Comparison of ENCODE assay signal across 9 cellular contexts in the genomic region with DNA sequence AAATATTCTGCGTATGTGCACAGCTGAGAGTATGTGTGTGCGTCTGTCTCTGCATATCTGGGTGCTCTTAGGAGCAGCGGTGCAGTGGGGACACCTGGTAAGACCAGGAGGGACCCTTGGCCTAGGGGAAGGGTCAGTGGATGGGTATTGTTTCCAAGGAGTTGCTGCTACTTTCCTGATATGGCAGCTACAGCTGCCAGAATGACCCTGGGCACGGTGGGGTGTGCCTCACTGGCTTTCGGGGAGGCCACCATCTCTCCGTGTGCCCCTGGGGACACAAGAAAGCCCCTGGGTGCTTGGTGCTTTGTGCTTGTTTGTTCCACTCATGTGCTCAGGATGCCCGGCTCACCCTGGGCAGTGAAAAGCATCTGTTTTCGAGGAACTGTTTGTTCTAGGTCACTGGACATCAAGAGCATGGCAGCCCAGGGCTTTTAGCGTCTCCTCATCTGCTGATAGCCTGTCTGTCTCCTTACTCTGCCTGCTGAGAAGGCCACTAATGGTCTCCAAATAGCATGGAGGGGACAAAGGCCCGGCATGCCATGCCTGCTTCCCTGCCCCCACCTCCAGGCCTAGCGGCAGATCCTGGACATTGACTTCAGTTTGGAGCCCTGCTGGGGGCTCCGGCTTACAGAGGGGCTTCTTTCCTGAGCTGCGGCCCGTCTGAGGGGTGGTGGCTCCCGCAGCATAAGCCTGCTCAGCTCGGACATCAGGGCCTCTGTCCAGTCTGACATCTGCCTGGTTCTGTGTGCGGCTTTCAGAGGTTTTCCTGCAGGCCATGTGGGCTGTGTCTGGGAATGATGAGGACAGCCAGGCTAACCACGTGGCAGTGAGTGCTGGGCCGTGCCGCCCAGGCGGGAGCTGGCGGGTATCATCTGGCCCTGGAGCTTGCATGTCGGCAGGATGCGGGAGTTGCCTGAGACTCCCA. TPM values are rescaled to one million over a fixed set of nuclear protein-coding genes. Genes with fewer than 3 reads are reported as not detected.
DNase-seq lines count a peak whose midpoint lies in the region; ATAC-seq and TF ChIP-seq lines count a peak whose summit lies in the region.
"Had no signal": no experiment of that assay in that cellular context is flagged by ENCODE, and none has a peak within 500 bp of the region (broad histone marks: within the 10 kb centered on the region; RNA-seq: fewer than 3 reads in every experiment).

No MANE protein-coding gene starts in this region.

- H3K27ac ChIP-seq in breast epithelium (peak overlapping the region; percentile 48 to 50), mammary epithelial cell (ENCODE audit: insufficient read depth, low read depth, low read length) (no peak overlapping the region)

- dilution Hi-C loops in mammary epithelial cell (cut with HindIII; ENCODE audit: low sequenced_read_pairs): no loop called here

- H3K4me1 ChIP-seq in breast epithelium (peaks cover 4 to 5% of the 10 kb centered on the region in 2 donors), mammary epithelial cell (ENCODE audit: insufficient read depth, low read length) (peaks cover 10% of the 10 kb centered on the region)

- DNase-seq in breast epithelium (ENCODE audit: low spot score in 2 of 2): no peak
- DNase-seq in mammary epithelial cell: no peak
- DNase-seq in foreskin fibroblast: peak; percentile 59 to 80
- DNase-seq in SKM-1 treated with dmso at 0.1 percent for 144 hours (lab: John Stamatoyannopoulos, UW; ENCODE audit: unreplicated experiment): no peak
- DNase-seq in NCI-H82 (lab: John Stamatoyannopoulos, UW): no peak
- DNase-seq: stimulated activated CD4-positive, alpha-beta T cell treated with anti-CD3 and anti-CD28 coated beads, Interleukin-4, amount 100 ng/mL, for 1 hour had no signal

- H4K20me1 ChIP-seq in mammary epithelial cell (ENCODE audit: insufficient read depth, low read length): no peaks in the 10 kb centered on the region

- no peaks in the 10 kb centered on the region for H3K27me3 Mint-ChIP-seq in nephron (ENCODE audit: low read depth)

- no peaks in the 10 kb centered on the region for H3K9me3 Mint-ChIP-seq in nephron

- no peak overlapping the region for H3K4me3 ChIP-seq in breast epithelium
- no peak overlapping the region for H3K4me3 ChIP-seq in mammary epithelial cell (replicated peaks in 1 of 3; ENCODE audit: insufficient read depth in 1 of 3, low read depth in 2 of 3, low read length in 3 of 3)
- H3K4me3 ChIP-seq in foreskin fibroblast (ENCODE audit: low read depth in 1 of 2, low read length in 2 of 2): no peak overlapping the region

- no peak for TF ChIP-seq POLR2A in breast epithelium (IDR thresholded peaks at IDR 0.05)

- H3K27me3 ChIP-seq in breast epithelium (no peaks in the 10 kb centered on the region), mammary epithelial cell (ENCODE audit: insufficient read depth, low read length) (no peaks in the 10 kb centered on the region)

- H3K27ac Mint-ChIP-seq in nephron: peak overlapping the region in 2 of 3 experiments; percentile 58 to 71

- peaks cover 43% of the 10 kb centered on the region for H3K36me3 Mint-ChIP-seq in nephron (ENCODE audit: low read depth)

- H3K4me1 Mint-ChIP-seq in nephron: peaks cover 44% of the 10 kb centered on the region

- H2AFZ ChIP-seq in mammary epithelial cell (ENCODE audit: low read depth, low read length): no peak overlapping the region

- 69% methylated on average over 21 of the region's 24 CpGs for WGBS in mammary epithelial cell (ENCODE audit: low coverage, missing lambda C conversion rate)

- H3K4me2 ChIP-seq in mammary epithelial cell (ENCODE audit: insufficient read depth, low read depth, low read length): no peak overlapping the region

- TF ChIP-seq CTCF in breast epithelium (IDR thresholded peaks at IDR 0.05) (no peak), mammary epithelial cell (conservative IDR thresholded peaks at IDR 0.05 in 1 of 2, IDR thresholded peaks at IDR 0.05 in 1 of 2; ENCODE audit: extremely low read depth in 1 of 2, insufficient read depth in 1 of 2, low read depth in 1 of 2, low read length in 2 of 2) (no peak), foreskin fibroblast (IDR thresholded peaks at IDR 0.05; ENCODE audit: low read depth, low read length) (no peak), nephron (IDR thresholded peaks at IDR 0.05; ENCODE audit: unreplicated experiment in 3 of 3) (no peak)

- intact Hi-C loops in breast epithelium (cut with DNase I; ENCODE audit: low total_unique reads): loop anchor here (10.0 kb wide), 1 partner anchor 97 kb away; no protein-coding TSS in a partner anchor
- intact Hi-C loops in mammary epithelial cell (cut with micrococcal nuclease): no loop called here

- in situ Hi-C loops in mammary epithelial cell (cut with MboI; ENCODE audit: low sequenced_read_pairs in 2 of 2): loop anchor here in 1 of 2 donors (10.0 kb wide), 1 partner anchor 183 kb away; no protein-coding TSS in a partner anchor

- H3K9ac ChIP-seq in mammary epithelial cell (ENCODE audit: insufficient read depth, low read length): no peak overlapping the region

- H3K9me3 ChIP-seq in breast epithelium (no peaks in the 10 kb centered on the region), mammary epithelial cell (replicated peaks; ENCODE audit: insufficient read depth, low read length) (no peaks in the 10 kb centered on the region)

- no TSS peak for BruUV-seq in mammary epithelial cell (replicated peaks; lab: Mats Ljungman, UMichigan)

- peak overlapping the region in 2 of 3 experiments; percentile 19 to 47 for H3K4me3 Mint-ChIP-seq in nephron

- no peak for ATAC-seq in HG02973 (IDR thresholded peaks at IDR 0.05; ENCODE audit: unreplicated experiment)
- ATAC-seq in GM19035 (IDR thresholded peaks at IDR 0.05; ENCODE audit: unreplicated experiment): no peak

- H3K79me2 ChIP-seq in mammary epithelial cell (ENCODE audit: insufficient read depth, low read length): peaks cover 72% of the 10 kb centered on the region

- H3K36me3 ChIP-seq in breast epithelium: no peaks in the 10 kb centered on the region
- no peaks in the 10 kb centered on the region for H3K36me3 ChIP-seq in mammary epithelial cell (ENCODE audit: insufficient read depth, low read length)

- CTCF ChIA-PET in mammary epithelial cell (lab: Charles Lee; ENCODE audit: low non-redundant PET): interaction anchor here (0.6 kb wide), 1 partner anchor 709 kb away, joined by 3 read pairs; no protein-coding TSS in a partner anchor

RNA-seq across cellular contexts. Expression of a gene that starts 8.9 kb away (rescaled TPM):
- total RNA-seq in breast epithelium (100 to 1,000 TPM in 2 of 3 donors, 10 to 100 TPM in 1; 94.8 to 240 (median 144) TPM), mammary epithelial cell (10 to 100 TPM; 24.0 to 49.5 TPM)
- polyA plus RNA-seq in mammary epithelial cell: 28.1 TPM
- polyA minus RNA-seq in mammary epithelial cell: 54.2 TPM

Comparison
In these comparisons a context has a peak if more than half of its experiments do, and no peak if none do; other contexts are left out.
1. DNase-seq: peak in foreskin fibroblast (2 of 2); none in breast epithelium (0 of 2), mammary epithelial cell (single experiment), SKM-1 treated with dmso at 0.1 percent for 144 hours (single experiment) and NCI-H82 (single experiment).